23 cellular contexts compared by ENCODE assay signal in the genomic region with DNA sequence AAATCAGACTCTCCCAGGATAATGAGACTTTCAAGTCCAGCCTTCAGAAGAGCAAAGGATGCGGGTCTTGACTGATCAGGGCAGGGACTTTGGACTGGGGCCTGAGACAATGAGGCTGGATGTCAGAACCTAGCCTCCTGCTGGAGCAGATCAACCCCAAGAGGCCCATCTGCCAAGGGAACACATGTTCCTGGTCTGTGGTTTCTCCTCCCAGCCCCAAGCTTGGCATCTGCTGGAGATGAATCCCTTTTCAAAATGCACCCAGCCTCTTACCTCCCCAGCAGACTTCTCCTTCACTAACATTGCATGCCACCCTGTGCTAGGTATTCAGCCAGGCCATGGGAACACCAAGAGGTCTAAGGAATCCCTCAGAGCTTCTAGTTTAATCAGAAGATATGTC.
"Had no signal": no experiment of that assay in that cellular context is flagged by ENCODE, and none has a peak within 500 bp of the region (broad histone marks: within the 10 kb centered on the region; RNA-seq: fewer than 3 reads in every experiment).

No MANE protein-coding gene starts in this region.

- H3K27me3 ChIP-seq: adrenal gland, breast epithelium, MG63, SJSA1 had no signal

- H3K36me3 ChIP-seq: adrenal gland, breast epithelium, MG63, SJSA1 had no signal

- H3K4me3 ChIP-seq: adrenal gland, breast epithelium, MG63, SJSA1 had no signal

- DNase-seq: activated CD4-positive, alpha-beta T cell treated with anti-CD3 and anti-CD28 coated beads for 4 hours; activated CD8-positive, alpha-beta memory T cell treated with anti-CD3 and anti-CD28 coated beads, Interleukin-2, amount 50 U/mL, for 4 hours; activated CD8-positive, alpha-beta T cell treated with anti-CD3 and anti-CD28 coated beads for 36 hours; activated gamma-delta T cell treated with Interleukin-2 at 50 U/mL for 16 hours; activated naive CD4-positive, alpha-beta T cell treated with anti-CD3 and anti-CD28 coated beads, Interleukin-2, amount 10 ng/mL, durations not matched to agents 7 days and 5 days; activated naive CD8-positive, alpha-beta T cell treated with anti-CD3 and anti-CD28 coated beads for 36 hours; activated T-cell treated with anti-CD3 and anti-CD28 coated beads, Interleukin-2, amount 50 U/mL, for 72 hours; adrenal gland; aorta; MG63; MV-4-11; NCI-H1092 treated with DMSO at 0.1 percent for 48 hours; NCI-H1417 treated with DMSO at 0.1 percent for 48 hours; NCI-H1694; NCI-H2029 treated with DMSO at 0.1 percent for 48 hours; NCI-H345; NCI-H510A; NCI-H526 treated with DMSO at 0.1 percent for 48 hours; Right ventricle myocardium superior; SW 1271 had no signal

- H3K9me3 ChIP-seq: adrenal gland, breast epithelium, MG63, SJSA1 had no signal

- H3K27ac ChIP-seq: adrenal gland, breast epithelium, RWPE1, SJSA1 had no signal

- H3K4me1 ChIP-seq: adrenal gland, breast epithelium, SJSA1 had no signal
